In the genomic region with DNA sequence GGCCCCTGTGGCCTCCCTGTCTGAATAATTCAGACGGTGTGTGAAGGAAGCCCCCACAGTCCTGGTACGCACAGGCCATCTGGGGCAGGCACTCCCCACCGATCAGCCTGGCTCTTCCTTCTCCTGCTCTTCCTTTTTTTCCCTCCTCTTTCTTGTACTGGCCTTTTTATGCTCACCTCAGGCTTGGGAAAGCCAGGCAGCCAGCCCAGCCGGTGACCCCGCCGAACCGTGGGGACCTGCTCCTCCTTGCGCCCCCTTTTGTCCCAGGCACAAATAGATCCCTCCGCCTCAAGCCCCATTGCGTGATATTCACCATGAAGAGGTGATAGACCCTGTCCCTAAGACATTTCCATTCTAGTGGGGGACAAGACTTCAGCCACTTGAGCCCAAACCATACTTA, we compare ENCODE assay signal across 14 cellular contexts.
DNase-seq lines count a peak whose midpoint lies in the region; ATAC-seq and TF ChIP-seq lines count a peak whose summit lies in the region.
"Had no signal": no experiment of that assay in that cellular context is flagged by ENCODE, and none has a peak within 500 bp of the region (broad histone marks: within the 10 kb centered on the region; RNA-seq: fewer than 3 reads in every experiment).

No MANE protein-coding gene starts in this region.

- no peaks in the 10 kb centered on the region for H3F3A ChIP-seq in GM23338 (replicated peaks; ENCODE audit: low read depth)

- H4K20me1 ChIP-seq in GM23338 (replicated peaks; ENCODE audit: insufficient read depth): no peaks in the 10 kb centered on the region
- H4K20me1 ChIP-seq: BLaER1 treated with 17β-estradiol and CSF1 and Interleukin-3, amounts not matched to agents 10 nM and 100 nM had no signal

- H3K27me3 Mint-ChIP-seq in GM23338 (ENCODE audit: insufficient read depth, low read depth, poor library complexity) (peaks cover 14% of the 10 kb centered on the region), chondrocyte (ENCODE audit: low read depth) (peaks cover 59% of the 10 kb centered on the region)

- no peak for DNase-seq in GM23338 (ENCODE audit: low spot score)
- DNase-seq in chondrocyte (ENCODE audit: low spot score): peak; percentile 59
- DNase-seq in mesenteric fat pad (ENCODE audit: low spot score): peak; percentile 49
- DNase-seq in sciatic nerve (ENCODE audit: low spot score): peak; percentile 27
- DNase-seq in stimulated activated CD4-positive, alpha-beta T cell treated with anti-CD3 and anti-CD28 coated beads, Interleukin-2, amount 100 ng/mL, for 48 hours: no peak
- DNase-seq in foreskin keratinocyte: no peak
- DNase-seq in NOMO-1 treated with dmso at 0.1 percent for 144 hours (lab: John Stamatoyannopoulos, UW; ENCODE audit: unreplicated experiment): no peak
- DNase-seq: CD8-positive, alpha-beta T cell; DND-41; EL had no signal

- no peak; a peak in 1 of 4 replicates for TF ChIP-seq CTCF in GM23338 (conservative IDR thresholded peaks at IDR 0.05; ENCODE audit: low read depth in 2 of 2)
- TF ChIP-seq CTCF in chondrocyte (IDR thresholded peaks at IDR 0.05): no peak
- TF ChIP-seq CTCF in foreskin keratinocyte (conservative IDR thresholded peaks at IDR 0.05): no peak

- no peaks in the 10 kb centered on the region for H3K36me3 ChIP-seq in GM23338 (ENCODE audit: insufficient read depth)
- H3K36me3 ChIP-seq: BLaER1 treated with 17β-estradiol and CSF1 and Interleukin-3, amounts not matched to agents 10 nM and 100 nM; HAP-1 had no signal

- ATAC-seq in GM23338 (no peak; the same call in 1 of the 3 replicates), sciatic nerve (no peak), foreskin keratinocyte (no peak)
- ATAC-seq: CD8-positive, alpha-beta T cell had no signal

- H3K4me2 ChIP-seq in GM23338: no peak overlapping the region
- H3K4me2 ChIP-seq: BLaER1 treated with 17β-estradiol and CSF1 and Interleukin-3, amounts not matched to agents 10 nM and 100 nM had no signal

- H3K27ac ChIP-seq in GM23338 (ENCODE audit: low read depth): no peak overlapping the region
- no peak overlapping the region for H3K27ac ChIP-seq in foreskin keratinocyte
- H3K27ac ChIP-seq: BLaER1 treated with 17β-estradiol and CSF1 and Interleukin-3, amounts not matched to agents 10 nM and 100 nM had no signal

- H3K9me2 ChIP-seq in GM23338 (ENCODE audit: insufficient read depth): no peaks in the 10 kb centered on the region

- peaks cover 18% of the 10 kb centered on the region for H3K4me1 ChIP-seq in GM23338 (ENCODE audit: insufficient read depth)
- H3K4me1 ChIP-seq in foreskin keratinocyte: no peaks in the 10 kb centered on the region
- H3K4me1 ChIP-seq: BLaER1 treated with 17β-estradiol and CSF1 and Interleukin-3, amounts not matched to agents 10 nM and 100 nM; HAP-1 had no signal

- no peak overlapping the region for H3K4me3 Mint-ChIP-seq in GM23338
- no peak overlapping the region for H3K4me3 Mint-ChIP-seq in chondrocyte (ENCODE audit: unreplicated experiment)
- H3K4me3 Mint-ChIP-seq: B cell; CD8-positive, alpha-beta T cell had no signal

- no peaks in the 10 kb centered on the region for H3K27me3 ChIP-seq in GM23338 (ENCODE audit: insufficient read depth)
- H3K27me3 ChIP-seq in foreskin keratinocyte: peaks cover 16% of the 10 kb centered on the region
- H3K27me3 ChIP-seq: BLaER1 treated with 17β-estradiol and CSF1 and Interleukin-3, amounts not matched to agents 10 nM and 100 nM had no signal

- intact Hi-C loops in sciatic nerve (cut with DNase I): no loop called here

- H3K9me3 Mint-ChIP-seq in GM23338: peaks cover under 1% of the 10 kb centered on the region; the same call in 2 of the 3 replicates
- H3K9me3 Mint-ChIP-seq in chondrocyte (ENCODE audit: low read depth): no peaks in the 10 kb centered on the region
- H3K9me3 Mint-ChIP-seq: CD8-positive, alpha-beta T cell had no signal

- H3K4me3 ChIP-seq in GM23338: no peak overlapping the region
- H3K4me3 ChIP-seq: BLaER1 treated with 17β-estradiol and CSF1 and Interleukin-3, amounts not matched to agents 10 nM and 100 nM; GM12878; HAP-1 had no signal

- H3K4me1 Mint-ChIP-seq in GM23338 (peaks cover 42% of the 10 kb centered on the region), chondrocyte (ENCODE audit: low read depth) (no peaks in the 10 kb centered on the region)
- H3K4me1 Mint-ChIP-seq: B cell had no signal

- no peaks in the 10 kb centered on the region for H3K79me2 ChIP-seq in GM23338 (replicated peaks; ENCODE audit: insufficient read depth)

- H3K36me3 Mint-ChIP-seq in GM23338 (ENCODE audit: low read depth) (no peaks in the 10 kb centered on the region), chondrocyte (ENCODE audit: low read depth) (no peaks in the 10 kb centered on the region)
- H3K36me3 Mint-ChIP-seq: CD8-positive, alpha-beta T cell had no signal

- no peak overlapping the region for H3K27ac Mint-ChIP-seq in GM23338
- no peak overlapping the region for H3K27ac Mint-ChIP-seq in chondrocyte (ENCODE audit: unreplicated experiment)
- H3K27ac Mint-ChIP-seq: B cell; CD8-positive, alpha-beta T cell had no signal

- H2AFZ ChIP-seq in GM23338: peak overlapping the region; percentile 4; the same call in 1 of the 2 replicates

TF ChIP-seq in GM23338, 12 proteins besides CTCF, POLR2A, EP300 and RAD21 (continues in another document):
- TF ChIP-seq, protein P1, sequence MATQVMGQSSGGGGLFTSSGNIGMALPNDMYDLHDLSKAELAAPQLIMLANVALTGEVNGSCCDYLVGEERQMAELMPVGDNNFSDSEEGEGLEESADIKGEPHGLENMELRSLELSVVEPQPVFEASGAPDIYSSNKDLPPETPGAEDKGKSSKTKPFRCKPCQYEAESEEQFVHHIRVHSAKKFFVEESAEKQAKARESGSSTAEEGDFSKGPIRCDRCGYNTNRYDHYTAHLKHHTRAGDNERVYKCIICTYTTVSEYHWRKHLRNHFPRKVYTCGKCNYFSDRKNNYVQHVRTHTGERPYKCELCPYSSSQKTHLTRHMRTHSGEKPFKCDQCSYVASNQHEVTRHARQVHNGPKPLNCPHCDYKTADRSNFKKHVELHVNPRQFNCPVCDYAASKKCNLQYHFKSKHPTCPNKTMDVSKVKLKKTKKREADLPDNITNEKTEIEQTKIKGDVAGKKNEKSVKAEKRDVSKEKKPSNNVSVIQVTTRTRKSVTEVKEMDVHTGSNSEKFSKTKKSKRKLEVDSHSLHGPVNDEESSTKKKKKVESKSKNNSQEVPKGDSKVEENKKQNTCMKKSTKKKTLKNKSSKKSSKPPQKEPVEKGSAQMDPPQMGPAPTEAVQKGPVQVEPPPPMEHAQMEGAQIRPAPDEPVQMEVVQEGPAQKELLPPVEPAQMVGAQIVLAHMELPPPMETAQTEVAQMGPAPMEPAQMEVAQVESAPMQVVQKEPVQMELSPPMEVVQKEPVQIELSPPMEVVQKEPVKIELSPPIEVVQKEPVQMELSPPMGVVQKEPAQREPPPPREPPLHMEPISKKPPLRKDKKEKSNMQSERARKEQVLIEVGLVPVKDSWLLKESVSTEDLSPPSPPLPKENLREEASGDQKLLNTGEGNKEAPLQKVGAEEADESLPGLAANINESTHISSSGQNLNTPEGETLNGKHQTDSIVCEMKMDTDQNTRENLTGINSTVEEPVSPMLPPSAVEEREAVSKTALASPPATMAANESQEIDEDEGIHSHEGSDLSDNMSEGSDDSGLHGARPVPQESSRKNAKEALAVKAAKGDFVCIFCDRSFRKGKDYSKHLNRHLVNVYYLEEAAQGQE (IDR thresholded peaks at IDR 0.05; ENCODE audit: unreplicated experiment): no peak
- no peak for TF ChIP-seq ZNF114 (CRISPR knock-in tag; IDR thresholded peaks at IDR 0.05)
- TF ChIP-seq POLR2AphosphoS5 (IDR thresholded peaks at IDR 0.05; ENCODE audit: low read depth): no peak
- TF ChIP-seq JUNB (IDR thresholded peaks at IDR 0.05; ENCODE audit: unreplicated experiment): no peak
- TF ChIP-seq NANOG (IDR thresholded peaks at IDR 0.05; ENCODE audit: borderline replicate concordance): no peak
- no peak for TF ChIP-seq EZH2phosphoT487 (IDR thresholded peaks at IDR 0.05; ENCODE audit: unreplicated experiment)
- no peak for TF ChIP-seq ZNF331 (CRISPR knock-in tag; IDR thresholded peaks at IDR 0.05; ENCODE audit: low read depth)
- TF ChIP-seq CREB1 (CRISPR knock-in tag; IDR thresholded peaks at IDR 0.05; ENCODE audit: low read depth): no peak
- TF ChIP-seq STAT1 (IDR thresholded peaks at IDR 0.05; ENCODE audit: unreplicated experiment): no peak

Comparison
In these comparisons a context has a peak if more than half of its experiments do, and no peak if none do; other contexts are left out.
1. DNase-seq: peak in chondrocyte (single experiment), mesenteric fat pad (single experiment) and sciatic nerve (single experiment); none in GM23338 (single experiment), stimulated activated CD4-positive, alpha-beta T cell treated with anti-CD3 and anti-CD28 coated beads, Interleukin-2, amount 100 ng/mL, for 48 hours (0 of 2), foreskin keratinocyte (0 of 2) and NOMO-1 treated with dmso at 0.1 percent for 144 hours (single experiment).